ENCODE assay signal across 8 cellular contexts in genomic region chr17:7011415-7011814, GRCh38. TPM values are rescaled to one million over a fixed set of nuclear protein-coding genes. Genes with fewer than 3 reads are reported as not detected.
DNase-seq lines count a peak whose midpoint lies in the region; ATAC-seq, FAIRE-seq and TF ChIP-seq lines count a peak whose summit lies in the region.

No MANE protein-coding gene starts in this region.

- peaks cover 54% of the 10 kb centered on the region for H3K79me2 ChIP-seq in OCI-LY3 (ENCODE audit: low read length)
- H3K79me2 ChIP-seq in endothelial cell of umbilical vein (ENCODE audit: control insufficient read depth, insufficient read depth, low read length), result peaks cover 56% of the 10 kb centered on the region
- peaks cover 71% of the 10 kb centered on the region for H3K79me2 ChIP-seq in osteoblast (ENCODE audit: insufficient read depth, low read length)

- DNase-seq in CD4-positive, alpha-beta T cell, result no peak
- no peak for DNase-seq in endothelial cell of umbilical vein (ENCODE audit: low read depth, low spot score)
- no peak for DNase-seq in osteoblast (ENCODE audit: insufficient read length, low spot score, missing footprints)
- no peak for DNase-seq in GM13976 (ENCODE audit: low spot score)
- no peak for DNase-seq in stimulated activated CD4-positive, alpha-beta T cell treated with anti-CD3 and anti-CD28 coated beads, Interleukin-4, amount 100 ng/mL, for 4 hours
- no peak for DNase-seq in activated CD4-positive, CD25-positive, alpha-beta regulatory T cell treated with anti-CD3 and anti-CD28 coated beads, Interleukin-2, amount 50 U/mL, for 72 hours

- intact Hi-C loops in CD4-positive, alpha-beta T cell (cut with DNase I, micrococcal nuclease), result loop anchor here (5.0 to 10.0 kb wide), 5 partner anchors 257 to 1517 kb away; partner anchors contain the start of genes C17orf100 (in 2 of the 2), MED31 (in 2 of the 2), NDEL1 (in 1 of the 2) and RPL26 (in 1 of the 2)
- intact Hi-C loops in endothelial cell of umbilical vein (cut with micrococcal nuclease), result loop anchor here (5.0 kb wide), 1 partner anchor 359 kb away; the partner anchor contains the start of genes C17orf100 and MED31

- peaks cover 15% of the 10 kb centered on the region for H3K4me1 ChIP-seq in OCI-LY3 (ENCODE audit: low read length)
- H3K4me1 ChIP-seq in endothelial cell of umbilical vein (ENCODE audit: control insufficient read depth, extremely low read depth, insufficient read depth, low read length), result peaks cover 38% of the 10 kb centered on the region
- H3K4me1 ChIP-seq in osteoblast (ENCODE audit: insufficient read depth, low read length), result peaks cover 40% of the 10 kb centered on the region

- CTCF ChIA-PET in CD4-positive, alpha-beta T cell (lab: Charles Lee), result no interaction called here
- CTCF ChIA-PET in endothelial cell of umbilical vein (lab: Charles Lee), result interaction anchor here (1.1 to 1.8 kb wide), 4 partner anchors 34 to 168 kb away, joined by 4 read pairs; no protein-coding TSS in a partner anchor

- FAIRE-seq in endothelial cell of umbilical vein (lab: Jason Lieb, UNC), result no peak

- no peaks in the 10 kb centered on the region for H3K9me1 ChIP-seq in endothelial cell of umbilical vein (replicated peaks; ENCODE audit: control insufficient read depth, extremely low read depth, insufficient read depth, low read length)

- no TSS peak for BruUV-seq in endothelial cell of umbilical vein (replicated peaks; lab: Mats Ljungman, UMichigan)

- peaks cover 50% of the 10 kb centered on the region for H3K36me3 Mint-ChIP-seq in CD4-positive, alpha-beta T cell (ENCODE audit: low read depth)

- H3K9ac ChIP-seq in OCI-LY3 (ENCODE audit: low read length) (peak overlapping the region; percentile 88), endothelial cell of umbilical vein (replicated peaks; ENCODE audit: extremely low read depth, insufficient read depth, low read length) (peak overlapping the region; percentile 99)

- H3K27me3 Mint-ChIP-seq in CD4-positive, alpha-beta T cell, result no peaks in the 10 kb centered on the region

- H3K4me1 Mint-ChIP-seq in CD4-positive, alpha-beta T cell (ENCODE audit: low read depth), result peaks cover 69% of the 10 kb centered on the region

- no peak for ATAC-seq in CD4-positive, alpha-beta T cell (ENCODE audit: poor library complexity)
- no peak for ATAC-seq in GM18519 (IDR thresholded peaks at IDR 0.05; ENCODE audit: low FRiP score, unreplicated experiment)

- H3K27ac ChIP-seq in CD4-positive, alpha-beta T cell (ENCODE audit: low read depth, low read length), result peak overlapping the region; percentile 98
- no peak overlapping the region for H3K27ac ChIP-seq in OCI-LY3 (ENCODE audit: low read length)
- peak overlapping the region; percentile 99 for H3K27ac ChIP-seq in endothelial cell of umbilical vein (ENCODE audit: insufficient read depth, low read depth, low read length)
- peak overlapping the region; percentile 92 for H3K27ac ChIP-seq in osteoblast (ENCODE audit: low read depth, low read length)

- POLR2A ChIA-PET in CD4-positive, alpha-beta T cell (lab: Charles Lee), result interaction anchor here (1.9 kb wide), 2 partner anchors 10 to 24 kb away, joined by 9 to 27 read pairs; partner anchors contain the start of gene SLC16A13
- POLR2A ChIA-PET in endothelial cell of umbilical vein (lab: Charles Lee), result no interaction called here

- no peaks in the 10 kb centered on the region for H3K9me3 Mint-ChIP-seq in CD4-positive, alpha-beta T cell

- no peaks in the 10 kb centered on the region for H4K20me1 ChIP-seq in OCI-LY3 (ENCODE audit: insufficient read depth, low read length)
- H4K20me1 ChIP-seq in endothelial cell of umbilical vein (replicated peaks; ENCODE audit: control insufficient read depth, extremely low read depth, insufficient read depth, low read length), result no peaks in the 10 kb centered on the region
- H4K20me1 ChIP-seq in osteoblast (ENCODE audit: insufficient read depth, low read length), result peaks cover 17% of the 10 kb centered on the region

- H3K27ac Mint-ChIP-seq in CD4-positive, alpha-beta T cell, result peak overlapping the region; percentile 98

- dilution Hi-C loops in endothelial cell of umbilical vein (cut with MboI; ENCODE audit: extremely low pct_ligation_motif_present, low sequenced_read_pairs), result no loop called here

- no peaks in the 10 kb centered on the region for H3K27me3 ChIP-seq in CD4-positive, alpha-beta T cell (ENCODE audit: control insufficient read depth, insufficient read depth, low read length)
- H3K27me3 ChIP-seq in OCI-LY3 (ENCODE audit: low read depth, low read length) (no peaks in the 10 kb centered on the region), endothelial cell of umbilical vein (ENCODE audit: control insufficient read depth in 2 of 2, insufficient read depth in 2 of 2, low read length in 2 of 2) (no peaks in the 10 kb centered on the region), osteoblast (ENCODE audit: insufficient read depth, low read length) (no peaks in the 10 kb centered on the region)

- H3K36me3 ChIP-seq in OCI-LY3 (replicated peaks; ENCODE audit: low read depth, low read length) (peaks cover under 1% of the 10 kb centered on the region), endothelial cell of umbilical vein (ENCODE audit: control insufficient read depth in 2 of 2, extremely low read depth in 1 of 2, insufficient read depth in 2 of 2, low read length in 2 of 2) (peaks cover 0 to 3% of the 10 kb centered on the region in 2 experiments), osteoblast (ENCODE audit: insufficient read depth, low read length) (no peaks in the 10 kb centered on the region)

- H3K4me3 ChIP-seq in OCI-LY3 (ENCODE audit: low read length), result peak overlapping the region; percentile 95
- peak overlapping the region; percentile 93 to 99 (median 97) for H3K4me3 ChIP-seq in endothelial cell of umbilical vein (replicated peaks in 1 of 3; ENCODE audit: insufficient read depth in 1 of 3, low read depth in 1 of 3, low read length in 3 of 3)
- H3K4me3 ChIP-seq in osteoblast (ENCODE audit: insufficient read depth, low read length), result peak overlapping the region; percentile 81

- in situ Hi-C loops in GM13976 (cut with MboI; ENCODE audit: low sequenced_read_pairs, unreplicated experiment), result loop anchor here (25.0 kb wide), 1 partner anchor 349 kb away; the partner anchor contains the start of genes C17orf100 and MED31

- H3K4me2 ChIP-seq in OCI-LY3 (ENCODE audit: low read length), result peak overlapping the region; percentile 91
- H3K4me2 ChIP-seq in endothelial cell of umbilical vein (ENCODE audit: insufficient read depth, low read length), result peak overlapping the region; percentile 95
- H3K4me2 ChIP-seq in osteoblast (ENCODE audit: insufficient read depth, low read length), result peak overlapping the region; percentile 95

- peak overlapping the region; percentile 99 for H3K4me3 Mint-ChIP-seq in CD4-positive, alpha-beta T cell

- no peak overlapping the region for H2AFZ ChIP-seq in OCI-LY3 (ENCODE audit: low read depth, low read length)
- H2AFZ ChIP-seq in endothelial cell of umbilical vein (ENCODE audit: low read depth, low read length), result no peak overlapping the region
- no peak overlapping the region for H2AFZ ChIP-seq in osteoblast (ENCODE audit: low read length)

- no peak for TF ChIP-seq POLR2A in endothelial cell of umbilical vein (IDR thresholded peaks at IDR 0.05; ENCODE audit: low read depth, low read length)

- no peaks in the 10 kb centered on the region for H3K9me3 ChIP-seq in CD4-positive, alpha-beta T cell (ENCODE audit: control insufficient read depth, low read length)
- H3K9me3 ChIP-seq in OCI-LY3 (ENCODE audit: insufficient read depth, low read length) (no peaks in the 10 kb centered on the region), endothelial cell of umbilical vein (replicated peaks; ENCODE audit: control insufficient read depth, insufficient read depth, low read length) (no peaks in the 10 kb centered on the region), osteoblast (ENCODE audit: low read depth, low read length) (no peaks in the 10 kb centered on the region)

- no peak for TF ChIP-seq CTCF in CD4-positive, alpha-beta T cell (IDR thresholded peaks at IDR 0.05)
- TF ChIP-seq CTCF in OCI-LY3 (IDR thresholded peaks at IDR 0.05; ENCODE audit: low read depth, low read length) (no peak), endothelial cell of umbilical vein (IDR thresholded peaks at IDR 0.05; ENCODE audit: extremely low read depth in 1 of 2, insufficient read depth in 1 of 2, low read depth in 1 of 2, low read length in 2 of 2) (no peak), osteoblast (IDR thresholded peaks at IDR 0.05; ENCODE audit: extremely low read depth, low read depth, low read length) (no peak), GM13976 (IDR thresholded peaks at IDR 0.05; ENCODE audit: borderline replicate concordance, control extremely low read depth, extremely low read depth, insufficient read depth, missing control alignments) (no peak)

RNA-seq across cellular contexts. Expression of gene RNASEK, which starts 1.0 kb away (rescaled TPM):
- total RNA-seq in CD4-positive, alpha-beta T cell, result 10 to 100 TPM; 96.8 to 98.9 TPM
- total RNA-seq in endothelial cell of umbilical vein (272 and 287 TPM in 2 replicates), osteoblast (37.3 and 38.9 TPM in 2 replicates)
- polyA plus RNA-seq in endothelial cell of umbilical vein, result 309 and 319 TPM in 2 replicates
- 279 and 315 TPM in 2 replicates for polyA plus RNA-seq in endothelial cell of umbilical vein (2011; cell fraction: cytosol; rRNA removed)
- polyA plus RNA-seq in endothelial cell of umbilical vein (2011; cell fraction: nucleus; rRNA removed), result 116 and 141 TPM in 2 replicates
- polyA plus RNA-seq in endothelial cell of umbilical vein (2012), result 589 and 679 TPM in 2 replicates
- polyA minus RNA-seq in endothelial cell of umbilical vein, result 196 and 216 TPM in 2 replicates
- polyA minus RNA-seq in endothelial cell of umbilical vein (2011; cell fraction: cytosol; rRNA and poly(A)+ RNA removed), result 135 TPM
- polyA minus RNA-seq in endothelial cell of umbilical vein (2011; cell fraction: nucleus; rRNA and poly(A)+ RNA removed), result 63.9 and 81.2 TPM in 2 replicates

RNA-seq across cellular contexts. Expression of gene BCL6B, which starts 11.4 kb away (rescaled TPM):
- total RNA-seq in CD4-positive, alpha-beta T cell, result not detected
- total RNA-seq in endothelial cell of umbilical vein (160 and 163 TPM in 2 replicates), osteoblast (not detected in 2 replicates)
- 93.5 and 94.5 TPM in 2 replicates for polyA plus RNA-seq in endothelial cell of umbilical vein
- 43.3 and 56.6 TPM in 2 replicates for polyA plus RNA-seq in endothelial cell of umbilical vein (2011; cell fraction: cytosol; rRNA removed)
- polyA plus RNA-seq in endothelial cell of umbilical vein (2011; cell fraction: nucleus; rRNA removed), result 146 and 202 TPM in 2 replicates
- 100 and 123 TPM in 2 replicates for polyA plus RNA-seq in endothelial cell of umbilical vein (2012)
- 66.4 and 74.7 TPM in 2 replicates for polyA minus RNA-seq in endothelial cell of umbilical vein
- not detected for polyA minus RNA-seq in endothelial cell of umbilical vein (2011; cell fraction: cytosol; rRNA and poly(A)+ RNA removed)
- 69.6 and 113 TPM in 2 replicates for polyA minus RNA-seq in endothelial cell of umbilical vein (2011; cell fraction: nucleus; rRNA and poly(A)+ RNA removed)

RNA-seq across cellular contexts. Expression of gene ALOX12, which starts 15.6 kb away (rescaled TPM):
- total RNA-seq in CD4-positive, alpha-beta T cell, result not detected
- total RNA-seq in endothelial cell of umbilical vein (not detected in 2 replicates), osteoblast (not detected in 2 replicates)
- not detected in 2 replicates for polyA plus RNA-seq in endothelial cell of umbilical vein
- polyA plus RNA-seq in endothelial cell of umbilical vein (2011; cell fraction: cytosol; rRNA removed), result 0.03 TPM in 1 of 2 replicates, not detected in the other
- polyA plus RNA-seq in endothelial cell of umbilical vein (2011; cell fraction: nucleus; rRNA removed), result not detected in 2 replicates
- polyA plus RNA-seq in endothelial cell of umbilical vein (2012), result 0.16 and 0.52 TPM in 2 replicates
- polyA minus RNA-seq in endothelial cell of umbilical vein, result not detected in 2 replicates
- polyA minus RNA-seq in endothelial cell of umbilical vein (2011; cell fraction: cytosol; rRNA and poly(A)+ RNA removed), result not detected
- not detected in 2 replicates for polyA minus RNA-seq in endothelial cell of umbilical vein (2011; cell fraction: nucleus; rRNA and poly(A)+ RNA removed)

RNA-seq across cellular contexts. Expression of gene SLC16A13, which starts 24.4 kb away (rescaled TPM):
- 1 to 10 TPM; 2.3 to 2.4 TPM for total RNA-seq in CD4-positive, alpha-beta T cell
- total RNA-seq in endothelial cell of umbilical vein (18.6 and 24.7 TPM in 2 replicates), osteoblast (1.2 and 1.4 TPM in 2 replicates)
- 16.8 and 18.4 TPM in 2 replicates for polyA plus RNA-seq in endothelial cell of umbilical vein
- 6.4 and 8.0 TPM in 2 replicates for polyA plus RNA-seq in endothelial cell of umbilical vein (2011; cell fraction: cytosol; rRNA removed)
- 8.8 and 10.8 TPM in 2 replicates for polyA plus RNA-seq in endothelial cell of umbilical vein (2011; cell fraction: nucleus; rRNA removed)
- 7.9 and 12.0 TPM in 2 replicates for polyA plus RNA-seq in endothelial cell of umbilical vein (2012)
- polyA minus RNA-seq in endothelial cell of umbilical vein, result 13.8 and 17.9 TPM in 2 replicates
- polyA minus RNA-seq in endothelial cell of umbilical vein (2011; cell fraction: cytosol; rRNA and poly(A)+ RNA removed), result 1.8 TPM
- polyA minus RNA-seq in endothelial cell of umbilical vein (2011; cell fraction: nucleus; rRNA and poly(A)+ RNA removed), result 5.2 and 6.5 TPM in 2 replicates

RNA-seq across cellular contexts. Expression of gene SLC16A11, which starts 32.5 kb away (rescaled TPM):
- total RNA-seq in CD4-positive, alpha-beta T cell, result 1 to 10 TPM; 1.1 to 1.4 TPM
- total RNA-seq in endothelial cell of umbilical vein (0.53 and 0.95 TPM in 2 replicates), osteoblast (0.29 and 0.36 TPM in 2 replicates)
- polyA plus RNA-seq in endothelial cell of umbilical vein, result 1.1 and 1.4 TPM in 2 replicates
- polyA plus RNA-seq in endothelial cell of umbilical vein (2011; cell fraction: cytosol; rRNA removed), result 0.52 and 0.68 TPM in 2 replicates
- polyA plus RNA-seq in endothelial cell of umbilical vein (2011; cell fraction: nucleus; rRNA removed), result 1.8 and 2.0 TPM in 2 replicates
- 0.21 and 0.46 TPM in 2 replicates for polyA plus RNA-seq in endothelial cell of umbilical vein (2012)
- not detected in 2 replicates for polyA minus RNA-seq in endothelial cell of umbilical vein
- not detected for polyA minus RNA-seq in endothelial cell of umbilical vein (2011; cell fraction: cytosol; rRNA and poly(A)+ RNA removed)
- polyA minus RNA-seq in endothelial cell of umbilical vein (2011; cell fraction: nucleus; rRNA and poly(A)+ RNA removed), result 1.2 TPM in 1 of 2 replicates, not detected in the other

Comparison
In these comparisons a context has a peak if more than half of its experiments do, and no peak if none do; other contexts are left out.
1. RNA of gene BCL6B, which starts 11.4 kb away (total RNA-seq): 160 to 163 TPM in endothelial cell of umbilical vein; not detected in CD4-positive, alpha-beta T cell and not detected in osteoblast; every median in the first group is over 100 times any median in the second.
2. Peak in every context shown above with its lines, with median percentiles within 50 percentile points of each other: H3K4me2 ChIP-seq and H3K4me3 ChIP-seq.